ENCODE assay signal across 9 cellular contexts in the genomic region with DNA sequence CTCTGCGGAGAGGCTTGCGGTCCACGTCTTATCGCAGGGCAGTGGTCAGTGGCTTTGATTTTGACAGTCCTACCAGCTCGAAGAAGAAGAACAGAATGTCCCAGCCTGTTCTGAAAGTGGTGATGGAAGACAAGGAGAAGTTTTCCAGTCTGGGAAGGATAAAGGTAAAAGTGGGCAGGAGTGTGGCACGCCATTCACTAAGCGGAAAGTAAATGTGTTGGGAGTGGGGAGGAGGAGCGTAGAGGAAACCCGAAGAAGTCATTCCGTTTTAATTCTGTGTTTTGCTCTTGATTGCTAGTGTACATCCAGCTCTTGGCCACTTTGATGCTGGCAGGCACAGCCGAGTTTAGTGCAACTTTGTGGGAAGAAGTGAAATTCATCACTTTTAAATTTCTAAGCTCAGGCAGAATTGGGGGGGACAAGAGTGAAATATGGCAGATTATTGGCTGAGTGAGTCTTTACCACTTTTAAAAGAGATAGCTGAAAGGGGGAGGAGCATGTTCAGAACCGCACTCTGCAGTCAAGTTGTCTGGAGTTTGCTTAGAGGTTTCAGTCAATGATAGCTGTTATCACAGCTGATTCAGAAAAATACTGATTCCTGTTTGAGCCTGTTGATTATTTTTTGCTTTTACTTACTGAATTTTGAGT. TPM values are rescaled to one million over a fixed set of nuclear protein-coding genes. Genes with fewer than 3 reads are reported as not detected.
DNase-seq lines count a peak whose midpoint lies in the region; ATAC-seq lines count a peak whose summit lies in the region.
"Had no signal": no experiment of that assay in that cellular context is flagged by ENCODE, and none has a peak within 500 bp of the region (broad histone marks: within the 10 kb centered on the region; RNA-seq: fewer than 3 reads in every experiment).

No MANE protein-coding gene starts in this region.

- H3K4me3 Mint-ChIP-seq in activated T-helper 17 cell treated with anti-CD3 and anti-CD28 coated beads, Interleukin-2, amount 50 U/mL, for 72 hours: peak overlapping the region; percentile 63
- H3K4me3 Mint-ChIP-seq in stimulated activated effector memory CD8-positive, alpha-beta T cell treated with anti-CD3 and anti-CD28 coated beads, Interleukin-12 subunit alpha, Interleukin-12 subunit beta, amount 100 ng/mL, for 72 hours: peak overlapping the region; percentile 67

- peak overlapping the region; percentile 80 for H3K4me3 ChIP-seq in iPS-15b (ENCODE audit: low read depth, low read length)
- H3K4me3 ChIP-seq: BLaER1 had no signal

- no peaks in the 10 kb centered on the region for H3K9me3 Mint-ChIP-seq in activated T-helper 17 cell treated with anti-CD3 and anti-CD28 coated beads, Interleukin-2, amount 50 U/mL, for 72 hours
- H3K9me3 Mint-ChIP-seq in stimulated activated effector memory CD8-positive, alpha-beta T cell treated with anti-CD3 and anti-CD28 coated beads, Interleukin-12 subunit alpha, Interleukin-12 subunit beta, amount 100 ng/mL, for 72 hours: no peaks in the 10 kb centered on the region

- no peak for ATAC-seq in activated T-helper 17 cell treated with anti-CD3 and anti-CD28 coated beads, Interleukin-2, amount 50 U/mL, for 72 hours (replicated peaks)
- ATAC-seq in stimulated activated effector memory CD8-positive, alpha-beta T cell treated with anti-CD3 and anti-CD28 coated beads, Interleukin-12 subunit alpha, Interleukin-12 subunit beta, amount 100 ng/mL, for 72 hours: no peak
- no peak for ATAC-seq in HG03571 (IDR thresholded peaks at IDR 0.05; ENCODE audit: unreplicated experiment)

- H3K4me1 ChIP-seq in iPS-15b (ENCODE audit: control insufficient read depth, insufficient read depth, low read length): peaks cover 2% of the 10 kb centered on the region
- H3K4me1 ChIP-seq: BLaER1 had no signal

- H3K27me3 Mint-ChIP-seq in activated T-helper 17 cell treated with anti-CD3 and anti-CD28 coated beads, Interleukin-2, amount 50 U/mL, for 72 hours: peaks cover 49% of the 10 kb centered on the region

- H3K27ac Mint-ChIP-seq in activated T-helper 17 cell treated with anti-CD3 and anti-CD28 coated beads, Interleukin-2, amount 50 U/mL, for 72 hours: no peak overlapping the region
- no peak overlapping the region for H3K27ac Mint-ChIP-seq in stimulated activated effector memory CD8-positive, alpha-beta T cell treated with anti-CD3 and anti-CD28 coated beads, Interleukin-12 subunit alpha, Interleukin-12 subunit beta, amount 100 ng/mL, for 72 hours

- no peaks in the 10 kb centered on the region for H3K36me3 ChIP-seq in iPS-15b (ENCODE audit: control insufficient read depth, insufficient read depth, low read length)
- H3K36me3 ChIP-seq: BLaER1 had no signal

- no peaks in the 10 kb centered on the region for H3K9me3 ChIP-seq in iPS-15b (ENCODE audit: control insufficient read depth, insufficient read depth, low read length)

- peaks cover 7% of the 10 kb centered on the region for H3K4me1 Mint-ChIP-seq in activated T-helper 17 cell treated with anti-CD3 and anti-CD28 coated beads, Interleukin-2, amount 50 U/mL, for 72 hours
- H3K4me1 Mint-ChIP-seq in stimulated activated effector memory CD8-positive, alpha-beta T cell treated with anti-CD3 and anti-CD28 coated beads, Interleukin-12 subunit alpha, Interleukin-12 subunit beta, amount 100 ng/mL, for 72 hours: peaks cover 20% of the 10 kb centered on the region

- H3K9ac ChIP-seq in iPS-15b (ENCODE audit: low read depth, low read length): no peak overlapping the region
- H3K9ac ChIP-seq: BLaER1 had no signal

- DNase-seq in NCI-H1092 treated with DMSO at 0.1 percent for 48 hours (lab: John Stamatoyannopoulos, UW) (peak; percentile 7), NCI-H1092 (lab: John Stamatoyannopoulos, UW) (no peak), RKO (ENCODE audit: low spot score) (no peak), KG1 (lab: John Stamatoyannopoulos, UW) (no peak)
- DNase-seq in stimulated activated effector memory CD8-positive, alpha-beta T cell treated with anti-CD3 and anti-CD28 coated beads, Interleukin-12 subunit alpha, Interleukin-12 subunit beta, amount 100 ng/mL, for 72 hours (ENCODE audit: low spot score in 2 of 2): no peak

- peaks cover 20% of the 10 kb centered on the region for H3K27me3 ChIP-seq in iPS-15b (ENCODE audit: control insufficient read depth, insufficient read depth, low read length)
- H3K27me3 ChIP-seq: BLaER1 had no signal

- H3K36me3 Mint-ChIP-seq in activated T-helper 17 cell treated with anti-CD3 and anti-CD28 coated beads, Interleukin-2, amount 50 U/mL, for 72 hours (ENCODE audit: low read depth): no peaks in the 10 kb centered on the region
- H3K36me3 Mint-ChIP-seq in stimulated activated effector memory CD8-positive, alpha-beta T cell treated with anti-CD3 and anti-CD28 coated beads, Interleukin-12 subunit alpha, Interleukin-12 subunit beta, amount 100 ng/mL, for 72 hours: no peaks in the 10 kb centered on the region

RNA-seq across cellular contexts. Expression of a gene that starts 1.8 kb away (rescaled TPM):
- under 1 TPM; 0.13 to 0.17 TPM for total RNA-seq in activated T-helper 17 cell treated with anti-CD3 and anti-CD28 coated beads, Interleukin-2, amount 50 U/mL, for 72 hours
